In the genomic region with DNA sequence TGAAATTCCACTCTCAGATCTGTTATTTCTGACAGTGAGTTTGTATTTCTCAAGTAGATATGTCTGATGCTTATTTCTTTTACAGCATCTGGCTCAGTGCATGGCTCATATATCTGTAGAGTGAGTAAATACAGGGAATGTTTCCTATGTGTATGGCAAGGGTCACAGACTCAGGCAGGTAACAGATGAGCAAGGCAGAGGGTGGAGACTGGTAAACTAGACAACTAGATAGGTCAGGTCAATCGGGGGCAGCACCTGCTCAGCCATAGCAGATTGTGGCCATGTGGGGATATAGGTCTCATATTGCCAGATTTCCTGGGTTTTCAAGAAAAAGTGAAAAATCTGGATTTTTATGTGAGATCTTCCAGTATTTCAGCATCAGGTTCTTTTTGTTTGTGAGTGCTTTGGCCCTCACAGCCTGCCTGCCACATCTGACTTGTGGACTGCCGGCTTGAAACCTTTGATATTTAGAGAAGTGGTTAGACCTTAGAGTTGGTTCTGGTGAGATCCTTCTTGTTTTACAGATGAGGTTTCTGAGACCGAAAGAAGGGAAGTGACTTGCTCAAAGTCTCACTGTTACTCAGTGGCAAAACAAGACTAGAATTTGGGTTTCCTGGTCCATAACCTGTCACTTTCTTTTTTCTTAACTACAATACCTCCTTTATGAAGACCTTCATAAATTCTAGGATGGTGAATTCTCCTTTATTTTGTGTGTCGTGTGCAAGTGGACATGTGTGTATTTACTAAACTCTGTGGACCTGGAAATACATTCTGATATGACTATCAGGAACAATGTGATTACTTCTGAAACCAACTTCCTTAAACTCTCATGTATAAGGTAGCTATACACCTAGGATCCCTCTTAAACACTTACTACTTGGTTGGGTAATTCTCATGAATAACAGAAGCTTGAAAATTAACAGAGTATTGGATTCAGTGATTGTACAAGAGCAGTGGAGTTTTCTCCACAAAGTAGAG, we compare ENCODE assay signal across 9 cellular contexts. TPM values are rescaled to one million over a fixed set of nuclear protein-coding genes. Genes with fewer than 3 reads are reported as not detected.
DNase-seq lines count a peak whose midpoint lies in the region; ATAC-seq and TF ChIP-seq lines count a peak whose summit lies in the region.
"Had no signal": no experiment of that assay in that cellular context is flagged by ENCODE, and none has a peak within 500 bp of the region (broad histone marks: within the 10 kb centered on the region; RNA-seq: fewer than 3 reads in every experiment).

No MANE protein-coding gene starts in this region.

- H3K27me3 Mint-ChIP-seq in T-cell, result no peaks in the 10 kb centered on the region

- peaks cover 7% of the 10 kb centered on the region for H3K36me3 ChIP-seq in upper lobe of right lung

- no peak overlapping the region for H3K27ac ChIP-seq in upper lobe of right lung
- H3K27ac ChIP-seq in coronary artery, result no peak overlapping the region
- H3K27ac ChIP-seq: BLaER1 had no signal

- H3K4me3 Mint-ChIP-seq in T-cell, result peak overlapping the region; percentile 5 to 26 (median 22)

- no peaks in the 10 kb centered on the region for H3K9me3 ChIP-seq in upper lobe of right lung
- H3K9me3 ChIP-seq: BLaER1 had no signal

- TF ChIP-seq CTCF in upper lobe of right lung (IDR thresholded peaks at IDR 0.05) (no peak), coronary artery (IDR thresholded peaks at IDR 0.05) (no peak)

- CTCF ChIA-PET in T-cell (lab: Charles Lee), result interaction anchor here (0.8 to 1.7 kb wide), 4 partner anchors 19 to 41 kb away, joined by 3 to 4 read pairs (median 4); no protein-coding TSS in a partner anchor

- peak overlapping the region; percentile 88 to 94 for H3K27ac Mint-ChIP-seq in T-cell

- peak; percentile 33 for DNase-seq in stimulated activated CD4-positive, alpha-beta T cell treated with anti-CD3 and anti-CD28 coated beads, Interleukin-15, amount 100 ng/mL, for 24 hours
- no peak for DNase-seq in stimulated activated CD4-positive, alpha-beta T cell treated with anti-CD3 and anti-CD28 coated beads, Interleukin-2, amount 100 ng/mL, for 48 hours
- DNase-seq in T-cell (peak in 4 of 34 experiments; percentile 1 to 9 (median 6)), upper lobe of right lung (no peak), NCI-H524 treated with DMSO at 0.1 percent for 48 hours (lab: John Stamatoyannopoulos, UW) (no peak), Ammon's horn (ENCODE audit: low spot score) (no peak), coronary artery (ENCODE audit: low spot score) (no peak)

- H3K4me1 Mint-ChIP-seq in T-cell, result peaks cover 60 to 67% (median 64%) of the 10 kb centered on the region in 3 donors

- ATAC-seq in HG03060 (IDR thresholded peaks at IDR 0.05; ENCODE audit: low read depth, unreplicated experiment) (peak; percentile 49), T-cell (replicated peaks in 1 of 4) (peak; percentile 58 to 81 (median 68)), upper lobe of right lung (peak; percentile 68)

- POLR2A ChIA-PET in T-cell (lab: Charles Lee), result interaction anchor here in 1 of 2 donors (0.6 to 0.8 kb wide), 2 partner anchors 37 to 176 kb away, joined by 4 to 7 read pairs; no protein-coding TSS in a partner anchor

- intact Hi-C loops in upper lobe of right lung (cut with DNase I), result no loop called here

- H3K4me3 ChIP-seq in upper lobe of right lung (no peak overlapping the region), coronary artery (no peak overlapping the region)
- H3K4me3 ChIP-seq: BLaER1 had no signal

- peaks cover 14% of the 10 kb centered on the region for H3K36me3 Mint-ChIP-seq in T-cell

- H3K9me3 Mint-ChIP-seq in T-cell, result no peaks in the 10 kb centered on the region

- H3K27me3 ChIP-seq in upper lobe of right lung, result no peaks in the 10 kb centered on the region
- H3K27me3 ChIP-seq: BLaER1 had no signal

- peaks cover 15% of the 10 kb centered on the region for H3K4me1 ChIP-seq in upper lobe of right lung

RNA-seq across cellular contexts. Expression of a gene that starts 34.4 kb away (rescaled TPM):
- total RNA-seq in T-cell, result under 1 TPM in 2 of 5 donors, not detected in 3; 0.10 to 0.12 TPM
- not detected for total RNA-seq in upper lobe of right lung

RNA-seq across cellular contexts. Expression of a gene that starts 40.2 kb away (rescaled TPM):
- total RNA-seq in T-cell, result 100 to 1,000 TPM in 3 of 5 donors, 10 to 100 TPM in 2; 88.3 to 128 (median 102) TPM
- 90.1 TPM for total RNA-seq in upper lobe of right lung
